Comparison of ENCODE assay signal across 8 cellular contexts in the genomic region with DNA sequence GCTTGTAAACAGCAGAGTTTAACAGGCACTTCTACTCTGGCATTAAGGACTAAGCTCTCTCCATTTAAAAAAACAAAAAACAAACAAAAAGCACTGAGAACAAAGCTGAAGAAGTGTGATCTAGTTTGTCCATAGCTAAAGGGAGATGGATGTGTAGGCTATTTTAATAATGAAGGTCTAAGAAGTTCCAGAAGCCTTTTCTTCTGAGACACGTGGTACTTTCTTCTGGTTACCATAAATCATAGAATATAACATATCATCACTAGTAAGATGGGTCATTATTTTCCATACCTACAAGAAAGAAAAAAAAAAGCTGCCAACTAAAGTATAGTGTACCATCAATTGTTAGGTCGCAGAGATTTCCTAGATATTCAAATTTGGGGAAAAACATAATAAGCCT. TPM values are rescaled to one million over a fixed set of nuclear protein-coding genes. Genes with fewer than 3 reads are reported as not detected.
DNase-seq lines count a peak whose midpoint lies in the region; ATAC-seq, FAIRE-seq and TF ChIP-seq lines count a peak whose summit lies in the region.

No MANE protein-coding gene starts in this region.

- TF ChIP-seq CTCF in A549 (IDR thresholded peaks at IDR 0.05) (no peak), mucosa of descending colon (IDR thresholded peaks at IDR 0.05) (no peak)

- H3K36me3 ChIP-seq in mucosa of descending colon (ENCODE audit: low read depth) = no peaks in the 10 kb centered on the region

- peak overlapping the region in 1 of 2 experiments; percentile 21; a peak in 2 of 6 replicates for H3K27ac ChIP-seq in A549

- H3K9me3 ChIP-seq in A549 = no peaks in the 10 kb centered on the region
- H3K9me3 ChIP-seq in mucosa of descending colon = no peaks in the 10 kb centered on the region

- TF ChIP-seq EP300 in A549 (IDR thresholded peaks at IDR 0.05) = no peak

- TF ChIP-seq POLR2A in A549 (IDR thresholded peaks at IDR 0.05; ENCODE audit: low read length) = no peak

- POLR2A ChIA-PET in A549 (lab: Yijun Ruan, JAX) = no interaction called here

- H3K4me2 ChIP-seq in A549 = peak overlapping the region; percentile 66

- 0 out of 3 replicates have a peak, but pooled peaks cover 4% of the 10 kb centered on the region for H3K4me1 ChIP-seq in A549
- H3K4me1 ChIP-seq in mucosa of descending colon (ENCODE audit: low read depth) = no peaks in the 10 kb centered on the region

- CTCF ChIA-PET in A549 (lab: Yijun Ruan, JAX) = interaction anchor here (4.3 kb wide), 1 partner anchor 447 kb away, joined by 39 read pairs; no protein-coding TSS in a partner anchor

- no peak for TF ChIP-seq RAD21 in A549 (conservative IDR thresholded peaks at IDR 0.05 in 1 of 2, IDR thresholded peaks at IDR 0.05 in 1 of 2)

- peak overlapping the region; percentile 62 for H3K4me3 ChIP-seq in A549
- H3K4me3 ChIP-seq in mucosa of descending colon = no peak overlapping the region

- no peak for FAIRE-seq in A549 (lab: Jason Lieb, UNC)
- no peak for FAIRE-seq in frontal cortex (lab: Jason Lieb, UNC)

- ATAC-seq in A549 (peak; percentile 37 to 55; a peak in 1 of 6 replicates), GM19395 (IDR thresholded peaks at IDR 0.05; ENCODE audit: unreplicated experiment) (peak; percentile 33), mucosa of descending colon (no peak)

- DNase-seq in A549 (ENCODE audit: low read depth in 1 of 2, low spot score in 1 of 2) (peak in 1 of 2 experiments; percentile 22), SK-N-DZ (ENCODE audit: low spot score) (peak; percentile 36), foreskin melanocyte (peak; percentile 22), mucosa of descending colon (no peak), frontal cortex (ENCODE audit: low spot score in 2 of 2) (no peak), iPS-NIHi11 (ENCODE audit: low spot score) (no peak)
- DNase-seq in stimulated activated CD4-positive, alpha-beta T cell treated with anti-CD3 and anti-CD28 coated beads, Interleukin-4, amount 100 ng/mL, for 24 hours = no peak

- WGBS in A549 (ENCODE audit: missing lambda C conversion rate) = 2% methylated on average over 2 of the region's 2 CpGs

- intact Hi-C loops in mucosa of descending colon (cut with DNase I, micrococcal nuclease) = no loop called here

TF ChIP-seq in A549, 52 proteins besides CTCF, POLR2A, EP300 and RAD21:
- TF ChIP-seq KDM5A (IDR thresholded peaks at IDR 0.05) = no peak
- no peak for TF ChIP-seq MAX (IDR thresholded peaks at IDR 0.05)
- no peak for TF ChIP-seq PHF8 (IDR thresholded peaks at IDR 0.05; ENCODE audit: borderline replicate concordance, low read depth)
- TF ChIP-seq USF2 (IDR thresholded peaks at IDR 0.05) = no peak
- TF ChIP-seq REST (IDR thresholded peaks at IDR 0.05) = no peak

RNA-seq across cellular contexts. Expression of gene NBDY, which starts 0.7 kb away (rescaled TPM):
- polyA plus RNA-seq in A549 (2011; rRNA removed) = 64.8 and 72.8 TPM in 2 replicates
- 51.2 and 54.2 TPM in 2 replicates for polyA plus RNA-seq in A549 (2012; cell fraction: cytosol; rRNA removed)
- polyA plus RNA-seq in A549 (2012; cell fraction: nucleus; rRNA removed) = 14.7 and 18.1 TPM in 2 replicates
- polyA plus RNA-seq in A549 (2017; fragmentation: RNase III; extraction: RNeasy Plus Mini Kit Qiagen cat#74134 plus additional on column Dnase treatment) = 41.8 to 48.0 TPM (median 47.3 TPM) in 3 replicates
- polyA minus RNA-seq in A549 (2011; rRNA and poly(A)+ RNA removed) = 28.7 and 31.5 TPM in 2 replicates
- polyA plus RNA-seq in SK-N-DZ (2014; cell fraction: cytosol; rRNA removed) = 10.3 and 12.6 TPM in 2 replicates
- 3.9 and 7.2 TPM in 2 replicates for polyA plus RNA-seq in SK-N-DZ (2014; cell fraction: nucleus; rRNA removed)
- 10 to 100 TPM; 14.9 to 22.2 (median 20.0) TPM for total RNA-seq in mucosa of descending colon
- 8.6 TPM for total RNA-seq in frontal cortex

Comparison
In these comparisons a context has a peak if more than half of its experiments do, and no peak if none do; other contexts are left out.
1. DNase-seq: peak in SK-N-DZ (single experiment) and foreskin melanocyte (single experiment); none in mucosa of descending colon (0 of 3), frontal cortex (0 of 2), stimulated activated CD4-positive, alpha-beta T cell treated with anti-CD3 and anti-CD28 coated beads, Interleukin-4, amount 100 ng/mL, for 24 hours (single experiment) and iPS-NIHi11 (single experiment).